ENCODE assay signal across 9 cellular contexts in the genomic region with DNA sequence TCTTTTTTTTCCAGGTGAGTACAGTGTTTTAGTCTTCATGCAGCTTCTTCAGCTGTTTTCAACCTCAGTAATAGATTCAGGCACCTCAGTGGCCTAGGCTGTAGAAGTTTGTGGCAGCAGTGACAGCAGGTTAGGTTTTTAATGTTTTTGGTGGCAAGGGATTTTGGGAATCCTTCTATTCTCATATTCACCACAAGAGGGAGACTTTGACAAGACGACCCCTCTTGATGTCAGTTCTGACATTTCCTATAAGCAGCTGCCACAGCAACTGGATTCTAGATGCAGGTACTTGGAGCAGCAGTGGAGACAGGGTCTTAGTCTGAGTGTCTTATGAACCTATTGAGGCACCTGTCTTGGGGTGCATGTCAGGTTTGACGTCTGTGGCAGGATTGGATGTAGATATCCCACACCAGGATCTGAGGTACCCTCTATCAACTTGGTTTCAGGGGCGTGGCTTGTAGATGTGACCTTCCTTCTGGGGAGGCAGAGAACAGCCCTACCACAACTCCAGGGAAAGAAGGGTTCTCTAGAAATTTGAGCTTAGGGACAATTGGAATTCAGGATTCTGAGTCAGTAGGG.
DNase-seq lines count a peak whose midpoint lies in the region; ATAC-seq and TF ChIP-seq lines count a peak whose summit lies in the region.
"Had no signal": no experiment of that assay in that cellular context is flagged by ENCODE, and none has a peak within 500 bp of the region (broad histone marks: within the 10 kb centered on the region; RNA-seq: fewer than 3 reads in every experiment).

No MANE protein-coding gene starts in this region.

- H3K79me2 ChIP-seq in KMS-11 (ENCODE audit: insufficient read depth, low read depth) = no peaks in the 10 kb centered on the region

- no peaks in the 10 kb centered on the region for H3K4me1 Mint-ChIP-seq in T-cell

- H3K27me3 ChIP-seq in KMS-11 (ENCODE audit: insufficient read depth, low read depth) = no peaks in the 10 kb centered on the region
- no peaks in the 10 kb centered on the region for H3K27me3 ChIP-seq in lower lobe of right lung (ENCODE audit: low read depth)

- peak; percentile 70 for TF ChIP-seq CTCF in KMS-11 (conservative IDR thresholded peaks at IDR 0.05; ENCODE audit: low read depth, low read length)
- peak; percentile 18 for TF ChIP-seq CTCF in lower lobe of right lung (IDR thresholded peaks at IDR 0.05)

- H3K4me3 Mint-ChIP-seq in T-cell = no peak overlapping the region

- H3K27ac Mint-ChIP-seq in T-cell = no peak overlapping the region

- H3K4me3 ChIP-seq in KMS-11 (IDR thresholded peaks at IDR 0.05; ENCODE audit: insufficient read depth, low read depth, low read length) (no peak overlapping the region), lower lobe of right lung (no peak overlapping the region)

- H3K36me3 ChIP-seq in KMS-11 (ENCODE audit: insufficient read depth) (no peaks in the 10 kb centered on the region), lower lobe of right lung (no peaks in the 10 kb centered on the region)

- CTCF ChIA-PET in T-cell (lab: Charles Lee) = interaction anchor here in 1 of 2 donors (0.6 kb wide), 1 partner anchor 142 kb away, joined by 3 read pairs; no protein-coding TSS in a partner anchor

- no peak for ATAC-seq in lower lobe of right lung
- ATAC-seq in GM19397 (IDR thresholded peaks at IDR 0.05; ENCODE audit: unreplicated experiment) = no peak
- ATAC-seq in T-cell (replicated peaks in 1 of 4) = no peak
- ATAC-seq in HG03045 (IDR thresholded peaks at IDR 0.05; ENCODE audit: unreplicated experiment) = no peak

- H3K4me1 ChIP-seq in KMS-11 (ENCODE audit: low read depth, poor library complexity, severe bottlenecking) (no peaks in the 10 kb centered on the region), lower lobe of right lung (no peaks in the 10 kb centered on the region)

- no peak overlapping the region for H3K27ac ChIP-seq in KMS-11
- no peak overlapping the region for H3K27ac ChIP-seq in lower lobe of right lung

- intact Hi-C loops in lower lobe of right lung (cut with DNase I) = no loop called here

- no peak overlapping the region for H2AFZ ChIP-seq in KMS-11 (ENCODE audit: low read depth)

- H3K27me3 Mint-ChIP-seq in T-cell = no peaks in the 10 kb centered on the region

- no peak overlapping the region for H3K4me2 ChIP-seq in KMS-11

- H3K9me3 ChIP-seq in lower lobe of right lung = no peaks in the 10 kb centered on the region

- DNase-seq in DMS 273 (lab: John Stamatoyannopoulos, UW; ENCODE audit: unreplicated experiment) = peak; percentile 44
- no peak for DNase-seq in DMS 273 treated with DMSO at 0.1 percent for 48 hours (lab: John Stamatoyannopoulos, UW)
- DNase-seq in SK-N-DZ (ENCODE audit: low spot score) = peak; percentile 19
- DNase-seq in lower lobe of right lung = no peak
- DNase-seq in T-cell = no peak
- DNase-seq: 8988T had no signal

- no peak overlapping the region for H3K9ac ChIP-seq in KMS-11

- POLR2A ChIA-PET in T-cell (lab: Charles Lee) = no interaction called here

- peaks cover 13 to 24% (median 13%) of the 10 kb centered on the region in 3 donors for H3K9me3 Mint-ChIP-seq in T-cell

- no peaks in the 10 kb centered on the region for H3K36me3 Mint-ChIP-seq in T-cell

- no peaks in the 10 kb centered on the region for H4K20me1 ChIP-seq in KMS-11 (ENCODE audit: insufficient read depth)

Comparison
In these comparisons a context has a peak if more than half of its experiments do, and no peak if none do; other contexts are left out.
1. DNase-seq: peak in DMS 273 (single experiment) and SK-N-DZ (single experiment); none in DMS 273 treated with DMSO at 0.1 percent for 48 hours (single experiment), lower lobe of right lung (single experiment) and T-cell (0 of 34).